In genomic region chr22:37486224-37486845, GRCh38 we compare ENCODE assay signal across 8 cellular contexts. TPM values are rescaled to one million over a fixed set of nuclear protein-coding genes. Genes with fewer than 3 reads are reported as not detected.
DNase-seq lines count a peak whose midpoint lies in the region; ATAC-seq and TF ChIP-seq lines count a peak whose summit lies in the region.

Gene MFNG (minus strand): TSS chr22:37486384. CDS start chr22:37486177, 207 bp downstream.

- H3K9ac ChIP-seq in endocrine pancreas (ENCODE audit: control insufficient read depth, insufficient read depth, low read length): peak within 1 kb of the TSS; percentile 31

- no peaks in the 10 kb centered on the region for H3K4me1 ChIP-seq in endocrine pancreas (ENCODE audit: control insufficient read depth, insufficient read depth, low read length)
- peaks cover 52% of the 10 kb centered on the region for H3K4me1 ChIP-seq in mononuclear cell (ENCODE audit: insufficient read depth, low read length)

- ATAC-seq in HG02763 (IDR thresholded peaks at IDR 0.05; ENCODE audit: unreplicated experiment): peak; percentile 58
- no peak for ATAC-seq in GM19328 (IDR thresholded peaks at IDR 0.05; ENCODE audit: unreplicated experiment)

- POLR2A ChIA-PET in activated CD8-positive, alpha-beta memory T cell treated with anti-CD3 and anti-CD28 coated beads for 36 hours (lab: Charles Lee): no interaction called here

- no peaks in the 10 kb centered on the region for H3K36me3 ChIP-seq in endocrine pancreas (ENCODE audit: control insufficient read depth, insufficient read depth, low read length)

- H3K27me3 ChIP-seq in endocrine pancreas (ENCODE audit: control insufficient read depth, insufficient read depth, low read length) (no peaks in the 10 kb centered on the region), mononuclear cell (ENCODE audit: insufficient read depth, low read length) (no peaks in the 10 kb centered on the region)

- H3K9me3 ChIP-seq in endocrine pancreas (ENCODE audit: control insufficient read depth, low read length): no peaks in the 10 kb centered on the region
- H3K9me3 ChIP-seq in mononuclear cell (ENCODE audit: low read depth, low read length): no peaks in the 10 kb centered on the region

- TF ChIP-seq CTCF in GM13977 (IDR thresholded peaks at IDR 0.05; ENCODE audit: extremely low read depth, insufficient read depth, missing control alignments): no peak

- in situ Hi-C loops in GM13977 (cut with MboI; ENCODE audit: low pct_unique_long_range_greater_than_20kb, low sequenced_read_pairs, unreplicated experiment): no loop called here

- DNase-seq in GM13977 (ENCODE audit: low spot score) (peak; percentile 95), NCI-H748 treated with DMSO at 0.1 percent for 48 hours (lab: John Stamatoyannopoulos, UW) (peak; percentile 3)
- peak; percentile 62 for DNase-seq in stimulated activated CD8-positive, alpha-beta memory T cell treated with anti-CD3 and anti-CD28 coated beads, Interleukin-4, amount 100 ng/mL, for 24 hours (ENCODE audit: low read depth)

- CTCF ChIA-PET in activated CD8-positive, alpha-beta memory T cell treated with anti-CD3 and anti-CD28 coated beads for 36 hours (lab: Charles Lee): interaction anchor here (0.6 to 2.7 kb wide), 9 partner anchors 12 to 285 kb away, joined by 3 to 7 read pairs (median 3); partner anchors contain the start of genes GGA1 and RAC2

- no peak within 1 kb of the TSS for H3K4me3 ChIP-seq in endocrine pancreas (ENCODE audit: control insufficient read depth, insufficient read depth, low read length)
- H3K4me3 ChIP-seq in mononuclear cell (ENCODE audit: low read length): peak within 1 kb of the TSS; percentile 61

RNA-seq across cellular contexts. Expression of gene MFNG, which starts in this region (rescaled TPM):
- total RNA-seq in activated CD8-positive, alpha-beta memory T cell treated with anti-CD3 and anti-CD28 coated beads for 36 hours: 100 to 1,000 TPM; 191 to 199 TPM
- 77.0 TPM for total RNA-seq in mononuclear cell

Comparison
In these comparisons a context has a peak if more than half of its experiments do, and no peak if none do; other contexts are left out.
1. DNase-seq: peak in every context shown above with its lines; median percentile 95 in GM13977; 62 in stimulated activated CD8-positive, alpha-beta memory T cell treated with anti-CD3 and anti-CD28 coated beads, Interleukin-4, amount 100 ng/mL, for 24 hours; 3 in NCI-H748 treated with DMSO at 0.1 percent for 48 hours.